1 cellular context compared by ENCODE assay signal in genomic region chr3:10026084-10026890, GRCh38.
A peak's percentile ranks its signal among the peaks of the same experiment; 100 is the strongest.
TF ChIP-seq lines count a peak whose summit lies in the region.

Gene FANCD2 (plus strand): TSS chr3:10026437. CDS start chr3:10028658, 2,221 bp downstream.

TF ChIP-seq in HepG2, 621 proteins besides CTCF, POLR2A, EP300 and RAD21 (continued from another document and continues in another):
- peak; percentile 94 for TF ChIP-seq SMYD3 (CRISPR knock-in tag; IDR thresholded peaks at IDR 0.05)
- TF ChIP-seq, protein P1, sequence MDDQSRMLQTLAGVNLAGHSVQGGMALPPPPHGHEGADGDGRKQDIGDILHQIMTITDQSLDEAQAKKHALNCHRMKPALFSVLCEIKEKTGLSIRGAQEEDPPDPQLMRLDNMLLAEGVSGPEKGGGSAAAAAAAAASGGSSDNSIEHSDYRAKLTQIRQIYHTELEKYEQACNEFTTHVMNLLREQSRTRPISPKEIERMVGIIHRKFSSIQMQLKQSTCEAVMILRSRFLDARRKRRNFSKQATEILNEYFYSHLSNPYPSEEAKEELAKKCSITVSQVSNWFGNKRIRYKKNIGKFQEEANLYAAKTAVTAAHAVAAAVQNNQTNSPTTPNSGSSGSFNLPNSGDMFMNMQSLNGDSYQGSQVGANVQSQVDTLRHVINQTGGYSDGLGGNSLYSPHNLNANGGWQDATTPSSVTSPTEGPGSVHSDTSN (CRISPR knock-in tag; IDR thresholded peaks at IDR 0.05; ENCODE audit: borderline replicate concordance), result no peak
- TF ChIP-seq, protein P2, sequence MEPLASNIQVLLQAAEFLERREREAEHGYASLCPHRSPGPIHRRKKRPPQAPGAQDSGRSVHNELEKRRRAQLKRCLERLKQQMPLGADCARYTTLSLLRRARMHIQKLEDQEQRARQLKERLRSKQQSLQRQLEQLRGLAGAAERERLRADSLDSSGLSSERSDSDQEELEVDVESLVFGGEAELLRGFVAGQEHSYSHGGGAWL (CRISPR knock-in tag; IDR thresholded peaks at IDR 0.05), result peak; percentile 90
- peak; percentile 75; the same call in 1 of the 2 replicates for TF ChIP-seq ZNF564 (CRISPR knock-in tag; IDR thresholded peaks at IDR 0.05)
- TF ChIP-seq, protein P3, sequence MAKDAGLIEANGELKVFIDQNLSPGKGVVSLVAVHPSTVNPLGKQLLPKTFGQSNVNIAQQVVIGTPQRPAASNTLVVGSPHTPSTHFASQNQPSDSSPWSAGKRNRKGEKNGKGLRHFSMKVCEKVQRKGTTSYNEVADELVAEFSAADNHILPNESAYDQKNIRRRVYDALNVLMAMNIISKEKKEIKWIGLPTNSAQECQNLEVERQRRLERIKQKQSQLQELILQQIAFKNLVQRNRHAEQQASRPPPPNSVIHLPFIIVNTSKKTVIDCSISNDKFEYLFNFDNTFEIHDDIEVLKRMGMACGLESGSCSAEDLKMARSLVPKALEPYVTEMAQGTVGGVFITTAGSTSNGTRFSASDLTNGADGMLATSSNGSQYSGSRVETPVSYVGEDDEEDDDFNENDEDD (CRISPR knock-in tag; IDR thresholded peaks at IDR 0.05; ENCODE audit: borderline replicate concordance), result peak; percentile 100
- TF ChIP-seq RFX1 (IDR thresholded peaks at IDR 0.05), result no peak
- no peak for TF ChIP-seq TCF7L2 (IDR thresholded peaks at IDR 0.05; ENCODE audit: low read depth, low read length)
- TF ChIP-seq YEATS2 (CRISPR knock-in tag; IDR thresholded peaks at IDR 0.05; ENCODE audit: borderline replicate concordance), result peak; percentile 98
- no peak for TF ChIP-seq ZNF83 (CRISPR knock-in tag; IDR thresholded peaks at IDR 0.05; ENCODE audit: borderline replicate concordance)
- TF ChIP-seq HMG20B (CRISPR knock-in tag; conservative IDR thresholded peaks at IDR 0.05), result no peak
- TF ChIP-seq YEATS4 (CRISPR knock-in tag; IDR thresholded peaks at IDR 0.05; ENCODE audit: borderline replicate concordance), result peak; percentile 62
- no peak for TF ChIP-seq XBP1 (CRISPR knock-in tag; IDR thresholded peaks at IDR 0.05)
- TF ChIP-seq THAP9 (CRISPR knock-in tag; IDR thresholded peaks at IDR 0.05; ENCODE audit: borderline replicate concordance), result peak; percentile 93
- TF ChIP-seq HNF4A (CRISPR knock-in tag; IDR thresholded peaks at IDR 0.05), result no peak
- no peak for TF ChIP-seq ZNF30 (CRISPR knock-in tag; IDR thresholded peaks at IDR 0.05)
- TF ChIP-seq SMC3 (IDR thresholded peaks at IDR 0.05; ENCODE audit: low read length), result no peak; the same call in 1 of the 2 replicates
- TF ChIP-seq ZNF124 (CRISPR knock-in tag; IDR thresholded peaks at IDR 0.05), result peak; percentile 92; the same call in 1 of the 2 replicates
- TF ChIP-seq ZNF367 (CRISPR knock-in tag; IDR thresholded peaks at IDR 0.05; ENCODE audit: borderline replicate concordance), result no peak
- peak; percentile 62 for TF ChIP-seq AGO1 (IDR thresholded peaks at IDR 0.05; ENCODE audit: low read depth, low read length, poor library complexity, severe bottlenecking)
- TF ChIP-seq ZNF17 (CRISPR knock-in tag; IDR thresholded peaks at IDR 0.05), result peak; percentile 69; the same call in 1 of the 2 replicates
- TF ChIP-seq, protein P4, sequence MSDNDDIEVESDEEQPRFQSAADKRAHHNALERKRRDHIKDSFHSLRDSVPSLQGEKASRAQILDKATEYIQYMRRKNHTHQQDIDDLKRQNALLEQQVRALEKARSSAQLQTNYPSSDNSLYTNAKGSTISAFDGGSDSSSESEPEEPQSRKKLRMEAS (IDR thresholded peaks at IDR 0.05), result peak; percentile 97
- no peak for TF ChIP-seq GZF1 (CRISPR knock-in tag; IDR thresholded peaks at IDR 0.05)
- TF ChIP-seq, protein P5, sequence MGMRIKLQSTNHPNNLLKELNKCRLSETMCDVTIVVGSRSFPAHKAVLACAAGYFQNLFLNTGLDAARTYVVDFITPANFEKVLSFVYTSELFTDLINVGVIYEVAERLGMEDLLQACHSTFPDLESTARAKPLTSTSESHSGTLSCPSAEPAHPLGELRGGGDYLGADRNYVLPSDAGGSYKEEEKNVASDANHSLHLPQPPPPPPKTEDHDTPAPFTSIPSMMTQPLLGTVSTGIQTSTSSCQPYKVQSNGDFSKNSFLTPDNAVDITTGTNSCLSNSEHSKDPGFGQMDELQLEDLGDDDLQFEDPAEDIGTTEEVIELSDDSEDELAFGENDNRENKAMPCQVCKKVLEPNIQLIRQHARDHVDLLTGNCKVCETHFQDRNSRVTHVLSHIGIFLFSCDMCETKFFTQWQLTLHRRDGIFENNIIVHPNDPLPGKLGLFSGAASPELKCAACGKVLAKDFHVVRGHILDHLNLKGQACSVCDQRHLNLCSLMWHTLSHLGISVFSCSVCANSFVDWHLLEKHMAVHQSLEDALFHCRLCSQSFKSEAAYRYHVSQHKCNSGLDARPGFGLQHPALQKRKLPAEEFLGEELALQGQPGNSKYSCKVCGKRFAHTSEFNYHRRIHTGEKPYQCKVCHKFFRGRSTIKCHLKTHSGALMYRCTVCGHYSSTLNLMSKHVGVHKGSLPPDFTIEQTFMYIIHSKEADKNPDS (CRISPR knock-in tag; IDR thresholded peaks at IDR 0.05), result no peak
- TF ChIP-seq ZNF607 (CRISPR knock-in tag; IDR thresholded peaks at IDR 0.05; ENCODE audit: borderline replicate concordance), result peak; percentile 17; the same call in 1 of the 2 replicates
- peak; percentile 50 for TF ChIP-seq PAXIP1 (CRISPR knock-in tag; conservative IDR thresholded peaks at IDR 0.05)
- peak; percentile 67 for TF ChIP-seq BCL6 (CRISPR knock-in tag; IDR thresholded peaks at IDR 0.05)
- 0 out of 2 replicates have a peak, but pooled peaks have one; percentile 70 for TF ChIP-seq GFI1 (CRISPR knock-in tag; IDR thresholded peaks at IDR 0.05; ENCODE audit: borderline replicate concordance)
- no peak for TF ChIP-seq ZNF530 (CRISPR knock-in tag; IDR thresholded peaks at IDR 0.05; ENCODE audit: low read depth)
- no peak for TF ChIP-seq ZNF20 (CRISPR knock-in tag; IDR thresholded peaks at IDR 0.05)
- TF ChIP-seq TBL1XR1 (IDR thresholded peaks at IDR 0.05; ENCODE audit: borderline replicate concordance, low read length, partially characterized antibody), result peak; percentile 12
- 0 out of 2 replicates have a peak, but pooled peaks have one; percentile 58 for TF ChIP-seq ZNF746 (CRISPR knock-in tag; IDR thresholded peaks at IDR 0.05)
- TF ChIP-seq SRSF1 (optimal IDR thresholded peaks at IDR 0.05; ENCODE audit: low read depth, low read length), result no peak
- no peak for TF ChIP-seq RBM22 (optimal IDR thresholded peaks at IDR 0.05; ENCODE audit: low read length)
- peak; percentile 82 for TF ChIP-seq FOXC1 (CRISPR knock-in tag; IDR thresholded peaks at IDR 0.05; ENCODE audit: borderline replicate concordance)
- TF ChIP-seq, protein P6, sequence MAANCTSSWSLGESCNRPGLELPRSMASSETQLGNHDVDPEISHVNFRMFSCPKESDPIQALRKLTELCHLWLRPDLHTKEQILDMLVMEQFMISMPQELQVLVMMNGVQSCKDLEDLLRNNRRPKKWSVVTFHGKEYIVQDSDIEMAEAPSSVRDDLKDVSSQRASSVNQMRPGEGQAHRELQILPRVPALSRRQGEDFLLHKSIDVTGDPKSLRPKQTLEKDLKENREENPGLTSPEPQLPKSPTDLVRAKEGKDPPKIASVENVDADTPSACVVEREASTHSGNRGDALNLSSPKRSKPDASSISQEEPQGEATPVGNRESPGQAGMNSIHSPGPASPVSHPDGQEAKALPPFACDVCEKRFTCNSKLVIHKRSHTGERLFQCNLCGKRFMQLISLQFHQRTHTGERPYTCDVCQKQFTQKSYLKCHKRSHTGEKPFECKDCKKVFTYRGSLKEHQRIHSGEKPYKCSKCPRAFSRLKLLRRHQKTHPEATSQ (CRISPR knock-in tag; IDR thresholded peaks at IDR 0.05; ENCODE audit: borderline replicate concordance), result peak; percentile 84; the same call in 1 of the 2 replicates
- peak; percentile 96 for TF ChIP-seq ZNF788 (CRISPR knock-in tag; IDR thresholded peaks at IDR 0.05; ENCODE audit: borderline replicate concordance)
- TF ChIP-seq, protein P7, sequence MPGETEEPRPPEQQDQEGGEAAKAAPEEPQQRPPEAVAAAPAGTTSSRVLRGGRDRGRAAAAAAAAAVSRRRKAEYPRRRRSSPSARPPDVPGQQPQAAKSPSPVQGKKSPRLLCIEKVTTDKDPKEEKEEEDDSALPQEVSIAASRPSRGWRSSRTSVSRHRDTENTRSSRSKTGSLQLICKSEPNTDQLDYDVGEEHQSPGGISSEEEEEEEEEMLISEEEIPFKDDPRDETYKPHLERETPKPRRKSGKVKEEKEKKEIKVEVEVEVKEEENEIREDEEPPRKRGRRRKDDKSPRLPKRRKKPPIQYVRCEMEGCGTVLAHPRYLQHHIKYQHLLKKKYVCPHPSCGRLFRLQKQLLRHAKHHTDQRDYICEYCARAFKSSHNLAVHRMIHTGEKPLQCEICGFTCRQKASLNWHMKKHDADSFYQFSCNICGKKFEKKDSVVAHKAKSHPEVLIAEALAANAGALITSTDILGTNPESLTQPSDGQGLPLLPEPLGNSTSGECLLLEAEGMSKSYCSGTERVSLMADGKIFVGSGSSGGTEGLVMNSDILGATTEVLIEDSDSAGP (CRISPR knock-in tag; IDR thresholded peaks at IDR 0.05; ENCODE audit: borderline replicate concordance), result peak; percentile 94
- no peak for TF ChIP-seq TEF (CRISPR knock-in tag; IDR thresholded peaks at IDR 0.05)
- peak; percentile 69; the same call in 1 of the 2 replicates for TF ChIP-seq ZNF546 (CRISPR knock-in tag; conservative IDR thresholded peaks at IDR 0.05)
- TF ChIP-seq FOSL2 (CRISPR knock-in tag; IDR thresholded peaks at IDR 0.05), result peak; percentile 69
- no peak; the same call in 1 of the 2 replicates for TF ChIP-seq ZBTB26 (CRISPR knock-in tag; IDR thresholded peaks at IDR 0.05; ENCODE audit: borderline replicate concordance)
- TF ChIP-seq ATRX (CRISPR knock-in tag; IDR thresholded peaks at IDR 0.05; ENCODE audit: borderline replicate concordance), result no peak
- peak; percentile 68; the same call in 1 of the 2 replicates for TF ChIP-seq ZNF143 (CRISPR knock-in tag; IDR thresholded peaks at IDR 0.05)
- TF ChIP-seq ZNF101 (CRISPR knock-in tag; IDR thresholded peaks at IDR 0.05; ENCODE audit: borderline replicate concordance, low read depth), result no peak
- peak; percentile 71 for TF ChIP-seq CHCHD3 (CRISPR knock-in tag; IDR thresholded peaks at IDR 0.05)
- no peak for TF ChIP-seq ZFP82 (CRISPR knock-in tag; IDR thresholded peaks at IDR 0.05; ENCODE audit: borderline replicate concordance)
- TF ChIP-seq ZNF235 (CRISPR knock-in tag; IDR thresholded peaks at IDR 0.05; ENCODE audit: borderline replicate concordance), result no peak
- no peak for TF ChIP-seq RNF2 (conservative IDR thresholded peaks at IDR 0.05; ENCODE audit: low read depth)
- TF ChIP-seq ZNF121 (CRISPR knock-in tag; IDR thresholded peaks at IDR 0.05), result peak; percentile 60; the same call in 1 of the 2 replicates
